Comparison of ENCODE assay signal across 12 cellular contexts in the genomic region with DNA sequence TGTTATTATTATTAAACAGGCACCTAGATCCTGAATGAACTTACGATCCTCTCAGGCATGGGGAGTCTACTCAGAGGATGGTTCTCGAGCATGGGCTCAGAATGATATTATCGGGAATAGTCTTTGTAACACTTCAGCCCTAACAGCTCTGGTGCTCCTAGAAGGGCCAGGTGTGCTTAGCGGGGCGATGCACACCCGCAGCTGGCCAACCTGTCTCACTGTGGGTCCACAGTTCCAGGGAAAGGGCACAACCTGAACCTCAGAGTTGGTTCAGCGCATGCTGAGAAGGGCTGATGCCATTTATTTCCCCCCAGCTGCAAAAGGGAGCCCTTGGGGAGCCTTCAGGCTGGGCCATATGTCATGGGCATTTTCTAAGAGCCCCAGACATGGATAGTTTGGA. TPM values are rescaled to one million over a fixed set of nuclear protein-coding genes. Genes with fewer than 3 reads are reported as not detected.
DNase-seq lines count a peak whose midpoint lies in the region; FAIRE-seq and TF ChIP-seq lines count a peak whose summit lies in the region.
"Had no signal": no experiment of that assay in that cellular context is flagged by ENCODE, and none has a peak within 500 bp of the region (broad histone marks: within the 10 kb centered on the region; RNA-seq: fewer than 3 reads in every experiment).

No MANE protein-coding gene starts in this region.

- no TSS peak for BruUV-seq in mammary epithelial cell (replicated peaks; lab: Mats Ljungman, UMichigan)

- H3K14ac ChIP-seq in neuronal stem cell (ENCODE audit: low read length) = no peak overlapping the region

- peak overlapping the region; percentile 37 for H2BK15ac ChIP-seq in neuronal stem cell (ENCODE audit: low read length)

- no peaks in the 10 kb centered on the region for H3K27me3 Mint-ChIP-seq in brain

- no peak overlapping the region for H2BK120ac ChIP-seq in neuronal stem cell (ENCODE audit: low read depth, low read length)

- H3K9ac ChIP-seq in mammary epithelial cell (ENCODE audit: insufficient read depth, low read length) (no peak overlapping the region), neuronal stem cell (ENCODE audit: low read depth, low read length, poor library complexity) (no peak overlapping the region), kidney (ENCODE audit: low read length in 2 of 2) (no peak overlapping the region)
- H3K9ac ChIP-seq: BLaER1, GM23248 had no signal

- peaks cover 21% of the 10 kb centered on the region for H3K4me1 Mint-ChIP-seq in brain

- H4K20me1 ChIP-seq in mammary epithelial cell (ENCODE audit: insufficient read depth, low read length) = no peaks in the 10 kb centered on the region

- H3K4me3 Mint-ChIP-seq in brain = no peak overlapping the region
- H3K4me3 Mint-ChIP-seq: CD8-positive, alpha-beta T cell had no signal

- intact Hi-C loops in mammary epithelial cell (cut with micrococcal nuclease) = no loop called here
- intact Hi-C loops in breast epithelium (cut with DNase I; ENCODE audit: low total_unique reads) = no loop called here
- intact Hi-C loops in kidney (cut with DNase I) = no loop called here

- peak overlapping the region in 3 of 5 experiments; percentile 39 to 87 (median 67) for H3K27ac Mint-ChIP-seq in brain
- H3K27ac Mint-ChIP-seq: CD8-positive, alpha-beta T cell had no signal

- H3K27me3 ChIP-seq in mammary epithelial cell (ENCODE audit: insufficient read depth, low read length) (no peaks in the 10 kb centered on the region), breast epithelium (no peaks in the 10 kb centered on the region), neuronal stem cell (ENCODE audit: control insufficient read depth in 3 of 3, insufficient read depth in 3 of 3, low read depth in 1 of 3, low read length in 3 of 3) (no peaks in the 10 kb centered on the region)
- H3K27me3 ChIP-seq: BLaER1 had no signal

- dilution Hi-C loops in mammary epithelial cell (cut with HindIII; ENCODE audit: low sequenced_read_pairs) = no loop called here

- FAIRE-seq in D721Med (lab: Jason Lieb, UNC) (no peak), kidney (lab: Jason Lieb, UNC) (no peak)
- FAIRE-seq: A204.1 had no signal

- H3K79me1 ChIP-seq in neuronal stem cell (ENCODE audit: low read depth, low read length) = no peaks in the 10 kb centered on the region

- no peak overlapping the region for H3K4me3 ChIP-seq in mammary epithelial cell (replicated peaks in 1 of 3; ENCODE audit: insufficient read depth in 1 of 3, low read depth in 2 of 3, low read length in 3 of 3)
- H3K4me3 ChIP-seq in breast epithelium = no peak overlapping the region
- no peak overlapping the region for H3K4me3 ChIP-seq in neuronal stem cell (ENCODE audit: low read length in 2 of 2)
- no peak overlapping the region for H3K4me3 ChIP-seq in kidney (ENCODE audit: low read length in 2 of 2)
- H3K4me3 ChIP-seq: BLaER1, GM23248, SK-N-MC had no signal

- H3K9me3 ChIP-seq in mammary epithelial cell (replicated peaks; ENCODE audit: insufficient read depth, low read length) (no peaks in the 10 kb centered on the region), breast epithelium (no peaks in the 10 kb centered on the region), neuronal stem cell (replicated peaks in 1 of 2; ENCODE audit: control insufficient read depth in 2 of 2, insufficient read depth in 1 of 2, low read depth in 1 of 2, low read length in 2 of 2) (no peaks in the 10 kb centered on the region), kidney (ENCODE audit: control insufficient read depth in 1 of 2, low read length in 2 of 2) (no peaks in the 10 kb centered on the region)
- H3K9me3 ChIP-seq: BLaER1 had no signal

- H3K4ac ChIP-seq in neuronal stem cell (ENCODE audit: low read length) = no peak overlapping the region

- in situ Hi-C loops in mammary epithelial cell (cut with MboI; ENCODE audit: low sequenced_read_pairs in 2 of 2) = no loop called here

- DNase-seq in mammary epithelial cell (no peak), breast epithelium (ENCODE audit: low spot score in 2 of 2) (no peak), neuronal stem cell (ENCODE audit: low spot score) (no peak), NCI-H510A (lab: John Stamatoyannopoulos, UW) (no peak), D721Med (ENCODE audit: insufficient read length, low spot score) (no peak), kidney (no peak)
- DNase-seq: CD8-positive, alpha-beta T cell had no signal

- TF ChIP-seq CTCF in mammary epithelial cell (conservative IDR thresholded peaks at IDR 0.05 in 1 of 2, IDR thresholded peaks at IDR 0.05 in 1 of 2; ENCODE audit: extremely low read depth in 1 of 2, insufficient read depth in 1 of 2, low read depth in 1 of 2, low read length in 2 of 2) (no peak), breast epithelium (IDR thresholded peaks at IDR 0.05) (no peak), brain (conservative IDR thresholded peaks at IDR 0.05) (no peak), D721Med (IDR thresholded peaks at IDR 0.05; ENCODE audit: insufficient read depth, missing control alignments) (no peak), kidney (IDR thresholded peaks at IDR 0.05; ENCODE audit: borderline replicate concordance, extremely low read depth, insufficient read depth) (no peak)

- no peak overlapping the region for H3K27ac ChIP-seq in mammary epithelial cell (ENCODE audit: insufficient read depth, low read depth, low read length)
- no peak overlapping the region for H3K27ac ChIP-seq in breast epithelium
- no peak overlapping the region for H3K27ac ChIP-seq in neuronal stem cell (replicated peaks; ENCODE audit: low read length)
- no peak overlapping the region for H3K27ac ChIP-seq in kidney (ENCODE audit: low read depth in 2 of 2, low read length in 2 of 2)
- H3K27ac ChIP-seq: BLaER1, GM23248, SK-N-MC had no signal

- no peak overlapping the region for H3K23ac ChIP-seq in neuronal stem cell (ENCODE audit: low read depth, low read length, poor library complexity)

- H3K36me3 ChIP-seq in mammary epithelial cell (ENCODE audit: insufficient read depth, low read length) (no peaks in the 10 kb centered on the region), breast epithelium (no peaks in the 10 kb centered on the region), neuronal stem cell (replicated peaks in 1 of 2; ENCODE audit: control insufficient read depth in 2 of 2, insufficient read depth in 2 of 2, low read length in 2 of 2) (peaks cover 0 to 34% of the 10 kb centered on the region in 2 donors), kidney (ENCODE audit: control insufficient read depth in 1 of 2, insufficient read depth in 2 of 2, low read length in 2 of 2) (no peaks in the 10 kb centered on the region)

- no peak overlapping the region for H4K8ac ChIP-seq in neuronal stem cell (ENCODE audit: low read depth, low read length)

- H3K36me3 Mint-ChIP-seq in brain = peaks cover 54% of the 10 kb centered on the region

- no peak overlapping the region for H2AFZ ChIP-seq in mammary epithelial cell (ENCODE audit: low read depth, low read length)
- H2AFZ ChIP-seq in neuronal stem cell (ENCODE audit: low read length) = no peak overlapping the region
- H2AFZ ChIP-seq: GM23248 had no signal

- CTCF ChIA-PET in mammary epithelial cell (lab: Charles Lee; ENCODE audit: low non-redundant PET) = no interaction called here

- no peak overlapping the region for H2BK12ac ChIP-seq in neuronal stem cell (ENCODE audit: low read length)

- H3K4me2 ChIP-seq in mammary epithelial cell (ENCODE audit: insufficient read depth, low read depth, low read length) (peak overlapping the region; percentile 22), neuronal stem cell (ENCODE audit: insufficient read depth, low read length, poor library complexity, severe bottlenecking) (no peak overlapping the region)
- H3K4me2 ChIP-seq: BLaER1 had no signal

- H2BK5ac ChIP-seq in neuronal stem cell (ENCODE audit: low read length) = no peak overlapping the region

- no peak for TF ChIP-seq POLR2A in breast epithelium (IDR thresholded peaks at IDR 0.05)

- WGBS in mammary epithelial cell (ENCODE audit: low coverage, missing lambda C conversion rate) = 97% methylated on average over 3 of the region's 7 CpGs
- WGBS in neuronal stem cell (ENCODE audit: extremely low coverage in 2 of 2, insufficient read length in 2 of 2, insufficient replicate concordance in 1 of 2), 2 donors = no CpG with 5 or more reads among the region's 7 CpGs

- H2AK5ac ChIP-seq in neuronal stem cell (ENCODE audit: low read depth, low read length) = no peak overlapping the region

- H3K9me3 Mint-ChIP-seq in brain = peaks cover 0 to 1% (median 0%) of the 10 kb centered on the region in 5 experiments
- H3K9me3 Mint-ChIP-seq: CD8-positive, alpha-beta T cell had no signal

- no peak overlapping the region for H4K91ac ChIP-seq in neuronal stem cell (ENCODE audit: low read depth, low read length, poor library complexity)

- no peaks in the 10 kb centered on the region for H3K79me2 ChIP-seq in mammary epithelial cell (ENCODE audit: insufficient read depth, low read length)

- H3K4me1 ChIP-seq in mammary epithelial cell (ENCODE audit: insufficient read depth, low read length) (peaks cover 13% of the 10 kb centered on the region), breast epithelium (no peaks in the 10 kb centered on the region), neuronal stem cell (ENCODE audit: control insufficient read depth in 2 of 2, insufficient read depth in 1 of 2, low read depth in 1 of 2, low read length in 2 of 2) (peaks cover 0 to 2% of the 10 kb centered on the region in 2 donors), kidney (ENCODE audit: control insufficient read depth in 1 of 2, insufficient read depth in 1 of 2, low read depth in 1 of 2, low read length in 2 of 2) (no peaks in the 10 kb centered on the region)

- peak overlapping the region; percentile 48 for H3K18ac ChIP-seq in neuronal stem cell (ENCODE audit: low read length)

RNA-seq across cellular contexts. Expression of a gene that starts 26.2 kb away (rescaled TPM):
- total RNA-seq in mammary epithelial cell (1 to 10 TPM; 1.1 to 8.0 TPM), breast epithelium (10 to 100 TPM; 12.8 to 38.6 (median 23.9) TPM), kidney (31.5 TPM)
- polyA plus RNA-seq in mammary epithelial cell (0.20 TPM), brain (ENCODE audit: insufficient read depth, low read depth, low replicate concordance) (38.8 TPM), kidney (ENCODE audit: insufficient read depth, low read depth, low replicate concordance) (51.6 TPM)
- 3.7 TPM for polyA minus RNA-seq in mammary epithelial cell
- polyA plus RNA-seq in neuronal stem cell (2013, experiment 1 of 2) = 7.7 TPM
- 7.7 TPM for polyA plus RNA-seq in neuronal stem cell (2013, experiment 2 of 2)
- total RNA-seq: GM23248 had no signal
- polyA plus RNA-seq: GM23248 had no signal

RNA-seq across cellular contexts. Expression of a gene that starts 33.3 kb away (rescaled TPM):
- total RNA-seq in mammary epithelial cell (10 to 100 TPM; 22.9 to 25.3 TPM), breast epithelium (10 to 100 TPM; 23.4 to 40.1 (median 34.4) TPM), kidney (47.3 TPM)
- polyA plus RNA-seq in mammary epithelial cell (15.1 TPM), brain (ENCODE audit: insufficient read depth, low read depth, low replicate concordance) (29.1 TPM), kidney (ENCODE audit: insufficient read depth, low read depth, low replicate concordance) (22.8 TPM)
- polyA minus RNA-seq in mammary epithelial cell = 11.0 TPM
- polyA plus RNA-seq in neuronal stem cell (2013, experiment 1 of 2) = 30.2 TPM
- polyA plus RNA-seq in neuronal stem cell (2013, experiment 2 of 2) = 31.5 TPM

RNA-seq across cellular contexts. Expression of a gene that starts 47.1 kb away (rescaled TPM):
- total RNA-seq in mammary epithelial cell = 10 to 100 TPM; 23.4 to 25.8 TPM
- polyA plus RNA-seq in mammary epithelial cell = 11.5 TPM
- polyA minus RNA-seq in mammary epithelial cell = 13.9 TPM
- total RNA-seq in breast epithelium = 10 to 100 TPM in 2 of 3 donors, 1 to 10 TPM in 1; 9.6 to 23.7 (median 18.0) TPM
- 33.9 TPM for polyA plus RNA-seq in brain (ENCODE audit: insufficient read depth, low read depth, low replicate concordance)
- polyA plus RNA-seq in neuronal stem cell (2013, experiment 1 of 2) = 23.8 TPM
- 25.7 TPM for polyA plus RNA-seq in neuronal stem cell (2013, experiment 2 of 2)
- 29.5 TPM for total RNA-seq in kidney
- polyA plus RNA-seq in kidney (ENCODE audit: insufficient read depth, low read depth, low replicate concordance) = 10.3 TPM
